8 cellular contexts compared by ENCODE assay signal in genomic region chr3:9750556-9751411, GRCh38. TPM values are rescaled to one million over a fixed set of nuclear protein-coding genes. Genes with fewer than 3 reads are reported as not detected.
DNase-seq lines count a peak whose midpoint lies in the region; ATAC-seq and TF ChIP-seq lines count a peak whose summit lies in the region.

No MANE protein-coding gene starts in this region.

- peaks cover 19% of the 10 kb centered on the region for H3K79me2 ChIP-seq in Karpas-422 (ENCODE audit: low read length)

- H3K27ac ChIP-seq in CD4-positive, CD25-positive, alpha-beta regulatory T cell (ENCODE audit: insufficient read depth, low read length, poor library complexity, severe bottlenecking): peak overlapping the region; percentile 76
- H3K27ac ChIP-seq in Karpas-422 (ENCODE audit: low read length) (peak overlapping the region; percentile 72), breast epithelium (peak overlapping the region; percentile 87 to 94), mesodermal cell (ENCODE audit: low read depth, low read length, severe bottlenecking) (peak overlapping the region; percentile 92), aorta (ENCODE audit: low read depth in 1 of 2, low read length in 2 of 2) (no peak overlapping the region)

- H3K27ac Mint-ChIP-seq in CD4-positive, CD25-positive, alpha-beta regulatory T cell: peak overlapping the region; percentile 94 to 99 (median 98)

- no peaks in the 10 kb centered on the region for H3K27me3 Mint-ChIP-seq in CD4-positive, CD25-positive, alpha-beta regulatory T cell

- peak overlapping the region; percentile 87 for H3K4me2 ChIP-seq in Karpas-422 (ENCODE audit: low read depth, low read length, poor library complexity, severe bottlenecking)

- peak overlapping the region; percentile 55; the same call in 1 of the 2 replicates for H2AFZ ChIP-seq in Karpas-422 (ENCODE audit: low read length)

- peak overlapping the region; percentile 80 for H3K9ac ChIP-seq in Karpas-422 (ENCODE audit: low read length)

- no peaks in the 10 kb centered on the region for H3K9me3 Mint-ChIP-seq in CD4-positive, CD25-positive, alpha-beta regulatory T cell

- H3K36me3 ChIP-seq in CD4-positive, CD25-positive, alpha-beta regulatory T cell (ENCODE audit: control insufficient read depth, insufficient read depth, low read length): peaks cover 37% of the 10 kb centered on the region
- H3K36me3 ChIP-seq in Karpas-422 (ENCODE audit: insufficient read depth, low read length) (peaks cover 21% of the 10 kb centered on the region; the same call in 1 of the 2 replicates), breast epithelium (peaks cover under 1% of the 10 kb centered on the region), mesodermal cell (ENCODE audit: control insufficient read depth, insufficient read depth, low read length) (peaks cover 67% of the 10 kb centered on the region), aorta (ENCODE audit: control insufficient read depth in 1 of 2, insufficient read depth in 2 of 2, low read length in 1 of 2) (no peaks in the 10 kb centered on the region)

- ATAC-seq in CD4-positive, CD25-positive, alpha-beta regulatory T cell (ENCODE audit: low read depth in 2 of 2): no peak
- ATAC-seq in aorta (ENCODE audit: low FRiP score): no peak

- H3K36me3 Mint-ChIP-seq in CD4-positive, CD25-positive, alpha-beta regulatory T cell: peaks cover 32% of the 10 kb centered on the region

- H3K27me3 ChIP-seq in CD4-positive, CD25-positive, alpha-beta regulatory T cell (ENCODE audit: control insufficient read depth, insufficient read depth, low read length): no peaks in the 10 kb centered on the region
- H3K27me3 ChIP-seq in Karpas-422 (ENCODE audit: low read length): no peaks in the 10 kb centered on the region
- H3K27me3 ChIP-seq in breast epithelium: no peaks in the 10 kb centered on the region
- no peaks in the 10 kb centered on the region for H3K27me3 ChIP-seq in aorta (ENCODE audit: control insufficient read depth in 1 of 2, insufficient read depth in 2 of 2, low read length in 1 of 2)

- no peaks in the 10 kb centered on the region for H3K9me3 ChIP-seq in CD4-positive, CD25-positive, alpha-beta regulatory T cell (ENCODE audit: control insufficient read depth in 2 of 2, low read length in 2 of 2)
- H3K9me3 ChIP-seq in Karpas-422 (ENCODE audit: low read length): no peaks in the 10 kb centered on the region
- no peaks in the 10 kb centered on the region for H3K9me3 ChIP-seq in breast epithelium
- no peaks in the 10 kb centered on the region for H3K9me3 ChIP-seq in mesodermal cell (ENCODE audit: control insufficient read depth, low read length)
- no peaks in the 10 kb centered on the region for H3K9me3 ChIP-seq in aorta (ENCODE audit: control insufficient read depth, low read length)

- H3K4me3 Mint-ChIP-seq in CD4-positive, CD25-positive, alpha-beta regulatory T cell: peak overlapping the region; percentile 88 to 99 (median 96)

- intact Hi-C loops in breast epithelium (cut with DNase I; ENCODE audit: low total_unique reads) (no loop called here), aorta (cut with DNase I) (loop anchor here (5.0 kb wide), 1 partner anchor 42 kb away; the partner anchor contains the start of genes ARPC4 (in 2 of the 2) and TADA3 (in 2 of the 2))

- no peaks in the 10 kb centered on the region for H3K9me2 ChIP-seq in Karpas-422 (replicated peaks; ENCODE audit: insufficient read depth, low read length)

- no peak for TF ChIP-seq POLR2A in breast epithelium (IDR thresholded peaks at IDR 0.05)

- no peak for TF ChIP-seq CTCF in breast epithelium (IDR thresholded peaks at IDR 0.05)

- WGBS in mesodermal cell (ENCODE audit: insufficient coverage in 2 of 2), 2 experiments: 66 to 78% methylated on average over 12 to 17 of the region's 17 CpGs
- 27 to 31% methylated on average over 17 of the region's 17 CpGs for WGBS in aorta, 2 donors

- H3K4me1 ChIP-seq in CD4-positive, CD25-positive, alpha-beta regulatory T cell (ENCODE audit: control insufficient read depth, insufficient read depth, low read length, poor library complexity, severe bottlenecking): peaks cover 36% of the 10 kb centered on the region
- H3K4me1 ChIP-seq in Karpas-422 (ENCODE audit: low read length) (peaks cover 32% of the 10 kb centered on the region), breast epithelium (peaks cover 0 to 14% of the 10 kb centered on the region in 2 donors), mesodermal cell (ENCODE audit: control insufficient read depth, insufficient read depth, low read length, poor library complexity, severe bottlenecking) (peaks cover 14% of the 10 kb centered on the region), aorta (ENCODE audit: control insufficient read depth in 1 of 2, insufficient read depth in 2 of 2, low read length in 2 of 2) (no peaks in the 10 kb centered on the region)

- DNase-seq in CD4-positive, CD25-positive, alpha-beta regulatory T cell: peak in 1 of 3 donors; percentile 18
- DNase-seq in Karpas-422 (no peak), breast epithelium (ENCODE audit: low spot score in 2 of 2) (no peak), aorta (no peak), NCI-H748 treated with DMSO at 0.1 percent for 48 hours (lab: John Stamatoyannopoulos, UW) (no peak), NCI-H510A (lab: John Stamatoyannopoulos, UW) (no peak), 8988T (no peak)

- H3K4me3 ChIP-seq in CD4-positive, CD25-positive, alpha-beta regulatory T cell (ENCODE audit: low read depth, low read length): peak overlapping the region; percentile 91
- H3K4me3 ChIP-seq in Karpas-422 (ENCODE audit: low read length) (peak overlapping the region; percentile 75), breast epithelium (peak overlapping the region; percentile 56 to 88 (median 69)), mesodermal cell (ENCODE audit: extremely low read depth, insufficient read depth, low read length, poor library complexity, severe bottlenecking) (peak overlapping the region; percentile 72), aorta (ENCODE audit: low read length in 2 of 2) (peak overlapping the region; percentile 24 to 29)

- H3K4me1 Mint-ChIP-seq in CD4-positive, CD25-positive, alpha-beta regulatory T cell: peaks cover 14 to 57% (median 37%) of the 10 kb centered on the region in 4 donors

- no peaks in the 10 kb centered on the region for H4K20me1 ChIP-seq in Karpas-422 (ENCODE audit: insufficient read depth, low read depth, low read length)

RNA-seq across cellular contexts. Expression of gene OGG1, which starts 1.0 kb away (rescaled TPM):
- total RNA-seq in CD4-positive, CD25-positive, alpha-beta regulatory T cell: 26.3 TPM
- polyA plus RNA-seq in CD4-positive, CD25-positive, alpha-beta regulatory T cell: 10 to 100 TPM; 21.8 to 30.2 (median 26.7) TPM
- 22.1 and 48.7 TPM in 2 replicates for total RNA-seq in Karpas-422 (2014; rRNA removed; shearing (Covaris generic); ENCODE audit: low replicate concordance)
- 10 to 100 TPM; 21.3 to 33.4 (median 23.3) TPM for total RNA-seq in breast epithelium
- polyA plus RNA-seq in mesodermal cell (2013, experiment 1 of 2): 20.2 TPM
- polyA plus RNA-seq in mesodermal cell (2013, experiment 2 of 2): 20.5 TPM
- total RNA-seq in aorta: 10 to 100 TPM; 25.8 to 32.6 TPM
- polyA plus RNA-seq in aorta: 10 to 100 TPM; 15.7 to 25.9 TPM

RNA-seq across cellular contexts. Expression of gene CAMK1, which starts 19.0 kb away (rescaled TPM):
- 4.9 TPM for total RNA-seq in CD4-positive, CD25-positive, alpha-beta regulatory T cell
- polyA plus RNA-seq in CD4-positive, CD25-positive, alpha-beta regulatory T cell: 10 to 100 TPM in 1 of 4 donors, 1 to 10 TPM in 3; 4.5 to 13.7 (median 7.7) TPM
- 41.6 and 86.6 TPM in 2 replicates for total RNA-seq in Karpas-422 (2014; rRNA removed; shearing (Covaris generic); ENCODE audit: low replicate concordance)
- total RNA-seq in breast epithelium: 10 to 100 TPM; 25.2 to 58.7 (median 40.0) TPM
- polyA plus RNA-seq in mesodermal cell (2013, experiment 1 of 2): 14.9 TPM
- polyA plus RNA-seq in mesodermal cell (2013, experiment 2 of 2): 11.6 TPM
- 10 to 100 TPM; 31.4 to 40.2 TPM for total RNA-seq in aorta
- polyA plus RNA-seq in aorta: 10 to 100 TPM; 24.7 to 58.0 TPM

RNA-seq across cellular contexts. Expression of gene BRPF1, which starts 19.2 kb away (rescaled TPM):
- 41.2 TPM for total RNA-seq in CD4-positive, CD25-positive, alpha-beta regulatory T cell
- polyA plus RNA-seq in CD4-positive, CD25-positive, alpha-beta regulatory T cell: 10 to 100 TPM in 2 of 4 donors, 1 to 10 TPM in 2; 6.7 to 12.1 (median 9.2) TPM
- 14.5 and 28.2 TPM in 2 replicates for total RNA-seq in Karpas-422 (2014; rRNA removed; shearing (Covaris generic); ENCODE audit: low replicate concordance)
- total RNA-seq in breast epithelium: 10 to 100 TPM; 14.7 to 19.7 (median 19.3) TPM
- polyA plus RNA-seq in mesodermal cell (2013, experiment 1 of 2): 16.8 TPM
- polyA plus RNA-seq in mesodermal cell (2013, experiment 2 of 2): 12.9 TPM
- 10 to 100 TPM; 16.6 to 17.6 TPM for total RNA-seq in aorta
- 1 to 10 TPM; 4.1 to 6.6 TPM for polyA plus RNA-seq in aorta

RNA-seq across cellular contexts. Expression of gene TADA3, which starts 41.5 kb away (rescaled TPM):
- total RNA-seq in CD4-positive, CD25-positive, alpha-beta regulatory T cell: 44.7 TPM
- 10 to 100 TPM; 50.2 to 69.0 (median 60.5) TPM for polyA plus RNA-seq in CD4-positive, CD25-positive, alpha-beta regulatory T cell
- total RNA-seq in Karpas-422 (2014; rRNA removed; shearing (Covaris generic); ENCODE audit: low replicate concordance): 80.2 and 122 TPM in 2 replicates
- 10 to 100 TPM; 66.1 to 73.4 (median 70.1) TPM for total RNA-seq in breast epithelium
- polyA plus RNA-seq in mesodermal cell (2013, experiment 1 of 2): 86.4 TPM
- polyA plus RNA-seq in mesodermal cell (2013, experiment 2 of 2): 69.4 TPM
- 10 to 100 TPM; 44.9 to 48.3 TPM for total RNA-seq in aorta
- 10 to 100 TPM; 50.4 to 52.0 TPM for polyA plus RNA-seq in aorta

RNA-seq across cellular contexts. Expression of gene ARPC4, which starts 42.1 kb away (rescaled TPM):
- 203 TPM for total RNA-seq in CD4-positive, CD25-positive, alpha-beta regulatory T cell
- polyA plus RNA-seq in CD4-positive, CD25-positive, alpha-beta regulatory T cell: 100 to 1,000 TPM; 294 to 384 (median 336) TPM
- total RNA-seq in Karpas-422 (2014; rRNA removed; shearing (Covaris generic); ENCODE audit: low replicate concordance): 102 and 123 TPM in 2 replicates
- total RNA-seq in breast epithelium: 100 to 1,000 TPM; 116 to 163 (median 117) TPM
- 125 TPM for polyA plus RNA-seq in mesodermal cell (2013, experiment 1 of 2)
- polyA plus RNA-seq in mesodermal cell (2013, experiment 2 of 2): 108 TPM
- 100 to 1,000 TPM; 126 to 165 TPM for total RNA-seq in aorta
- polyA plus RNA-seq in aorta: 100 to 1,000 TPM in 1 of 2 donors, 10 to 100 TPM in 1; 98.4 to 165 TPM

Comparison
In these comparisons a context has a peak if more than half of its experiments do, and no peak if none do; other contexts are left out.
1. H3K27ac ChIP-seq: peak in CD4-positive, CD25-positive, alpha-beta regulatory T cell (single experiment), Karpas-422 (single experiment), breast epithelium (2 of 2) and mesodermal cell (single experiment); none in aorta (0 of 2).
2. H3K4me3 ChIP-seq: peak in every context shown above with its lines; median percentile 91 in CD4-positive, CD25-positive, alpha-beta regulatory T cell; 75 in Karpas-422; 72 in mesodermal cell; 69 in breast epithelium; 26 in aorta.